Comparison of ENCODE assay signal across 25 cellular contexts in the genomic region with DNA sequence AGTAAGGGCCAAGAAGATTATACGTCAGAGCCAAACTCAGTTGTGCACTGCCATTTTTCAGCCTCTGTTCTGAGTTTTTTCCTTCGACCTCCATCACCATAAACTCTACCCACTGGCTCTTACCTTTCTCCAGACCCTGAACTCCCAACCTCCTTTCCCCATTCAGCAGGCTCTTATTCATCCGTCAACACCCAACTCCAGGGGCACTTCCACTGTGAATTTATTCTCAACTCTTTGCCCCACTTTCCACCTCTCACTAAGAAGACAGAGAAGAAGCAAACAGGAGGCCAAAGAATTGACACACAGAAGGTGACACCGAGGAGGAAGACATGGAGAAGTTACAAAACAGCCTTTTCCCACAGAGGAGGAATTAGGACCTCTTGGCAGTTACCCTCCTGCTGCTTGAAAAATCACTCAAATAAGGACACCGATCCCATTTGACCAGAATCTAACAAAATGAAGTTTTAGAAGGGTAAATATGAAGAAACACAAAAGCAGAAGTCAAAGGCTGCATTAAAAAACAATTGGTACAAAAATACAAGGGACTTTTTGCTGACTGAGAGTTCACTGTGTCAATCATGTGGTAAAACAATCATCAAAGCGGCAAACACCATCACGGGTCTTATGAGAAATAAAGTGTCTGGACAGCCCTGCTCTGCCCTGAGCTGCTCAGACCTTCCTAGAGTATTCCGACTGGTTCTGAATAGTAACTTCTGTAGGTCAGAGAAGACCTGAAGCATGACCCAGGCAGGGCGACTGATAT.
DNase-seq lines count a peak whose midpoint lies in the region; ATAC-seq, FAIRE-seq and TF ChIP-seq lines count a peak whose summit lies in the region.
"Had no signal": no experiment of that assay in that cellular context is flagged by ENCODE, and none has a peak within 500 bp of the region (broad histone marks: within the 10 kb centered on the region; RNA-seq: fewer than 3 reads in every experiment).

No MANE protein-coding gene starts in this region.

- H3K27ac ChIP-seq in H1 (ENCODE audit: low read depth, low read length), result no peak overlapping the region
- peak overlapping the region; percentile 84 for H3K27ac ChIP-seq in substantia nigra (ENCODE audit: low read depth, low read length, poor library complexity, severe bottlenecking)
- H3K27ac ChIP-seq: body of pancreas, coronary artery, spleen, upper lobe of left lung had no signal

- TF ChIP-seq EP300 in H1 (IDR thresholded peaks at IDR 0.05; ENCODE audit: borderline replicate concordance in 1 of 2, low read depth in 2 of 2, low read length in 2 of 2), result no peak

- no peak overlapping the region for H3K18ac ChIP-seq in H1 (ENCODE audit: extremely low read depth, low read length)

- no peak overlapping the region for H3K9ac ChIP-seq in H1 (replicated peaks in 1 of 4; ENCODE audit: extremely low read depth in 1 of 4, low read depth in 3 of 4, low read length in 3 of 4)

- H2AK5ac ChIP-seq in H1 (ENCODE audit: low read depth, low read length), result no peak overlapping the region

- no peak overlapping the region for H2AFZ ChIP-seq in H1 (ENCODE audit: low read length)

- H3K4ac ChIP-seq in H1 (replicated peaks; ENCODE audit: insufficient read length, low read depth, low read length), result no peak overlapping the region

- no peak overlapping the region for H3K4me3 ChIP-seq in H1 (ENCODE audit: extremely low read depth in 1 of 4, insufficient read depth in 2 of 4, low read depth in 3 of 4, low read length in 4 of 4)
- H3K4me3 ChIP-seq: body of pancreas, coronary artery, spleen, upper lobe of left lung had no signal

- peak overlapping the region; percentile 34; the same call in 1 of the 2 replicates for H2BK15ac ChIP-seq in H1 (ENCODE audit: low read length)

- peaks cover 1% of the 10 kb centered on the region for H3K27me3 Mint-ChIP-seq in endothelial cell (ENCODE audit: unreplicated experiment)
- H3K27me3 Mint-ChIP-seq: activated CD4-positive, alpha-beta T cell treated with anti-CD3 and anti-CD28 coated beads, Interleukin-2, amount 10 ng/mL, durations not matched to agents 24 days and 14 days; activated naive CD8-positive, alpha-beta T cell treated with anti-CD3 and anti-CD28 coated beads for 36 hours; activated T-helper 17 cell treated with anti-CD3 and anti-CD28 coated beads, Interleukin-2, amount 50 U/mL, for 72 hours had no signal

- H3K56ac ChIP-seq in H1 (replicated peaks; ENCODE audit: insufficient read length, low read depth, low read length), result no peak overlapping the region

- no peaks in the 10 kb centered on the region for H4K20me1 ChIP-seq in H1 (replicated peaks in 1 of 2; ENCODE audit: control insufficient read depth in 1 of 2, insufficient read depth in 2 of 2, low read length in 2 of 2)

- no peak overlapping the region for H3K4me3 Mint-ChIP-seq in endothelial cell (ENCODE audit: unreplicated experiment)
- H3K4me3 Mint-ChIP-seq: activated CD4-positive, alpha-beta T cell treated with anti-CD3 and anti-CD28 coated beads, Interleukin-2, amount 10 ng/mL, durations not matched to agents 24 days and 14 days; activated naive CD8-positive, alpha-beta T cell treated with anti-CD3 and anti-CD28 coated beads for 36 hours; activated T-helper 17 cell treated with anti-CD3 and anti-CD28 coated beads, Interleukin-2, amount 50 U/mL, for 72 hours; immature natural killer cell had no signal

- H3K23me2 ChIP-seq in H1 (ENCODE audit: low read depth, low read length), result no peaks in the 10 kb centered on the region

- FAIRE-seq in H1 (lab: Jason Lieb, UNC), result no peak

- no peak overlapping the region for H2BK5ac ChIP-seq in H1 (ENCODE audit: low read depth, low read length)

- no peak overlapping the region for H2BK20ac ChIP-seq in H1 (ENCODE audit: low read length)

- no peak overlapping the region for H3K27ac Mint-ChIP-seq in endothelial cell (ENCODE audit: unreplicated experiment)
- H3K27ac Mint-ChIP-seq: activated CD4-positive, alpha-beta T cell treated with anti-CD3 and anti-CD28 coated beads, Interleukin-2, amount 10 ng/mL, durations not matched to agents 24 days and 14 days; activated naive CD8-positive, alpha-beta T cell treated with anti-CD3 and anti-CD28 coated beads for 36 hours; activated T-helper 17 cell treated with anti-CD3 and anti-CD28 coated beads, Interleukin-2, amount 50 U/mL, for 72 hours; immature natural killer cell had no signal

- no peaks in the 10 kb centered on the region for H3K79me2 ChIP-seq in H1 (ENCODE audit: control insufficient read depth in 1 of 2, insufficient read depth in 2 of 2, low read length in 2 of 2)

- no peaks in the 10 kb centered on the region for H3K79me1 ChIP-seq in H1 (ENCODE audit: low read depth, low read length)

- H2BK12ac ChIP-seq in H1 (ENCODE audit: low read depth, low read length), result peak overlapping the region; percentile 71; the same call in 1 of the 2 replicates

- H3K9me3 ChIP-seq in H1 (ENCODE audit: insufficient read depth in 2 of 2, low read depth in 1 of 2, low read length in 1 of 2), result no peaks in the 10 kb centered on the region; a peak in 1 of 4 replicates
- H3K9me3 ChIP-seq: body of pancreas, spleen, upper lobe of left lung had no signal

- no peak overlapping the region for H4K5ac ChIP-seq in H1 (ENCODE audit: insufficient read length, low read depth, low read length)

- H4K8ac ChIP-seq in H1 (ENCODE audit: extremely low read depth, insufficient read depth, low read length), result no peak overlapping the region

- H3K36me3 Mint-ChIP-seq in endothelial cell (ENCODE audit: low read depth, unreplicated experiment), result no peaks in the 10 kb centered on the region
- H3K36me3 Mint-ChIP-seq: activated naive CD8-positive, alpha-beta T cell treated with anti-CD3 and anti-CD28 coated beads for 36 hours; immature natural killer cell had no signal

- DNase-seq in H1 (ENCODE audit: low read depth in 1 of 2, low spot score in 2 of 2) (no peak), substantia nigra (lab: John Stamatoyannopoulos, UW) (peak in 2 of 49 donors; percentile 24 to 29), endothelial cell (ENCODE audit: low spot score) (no peak), A172 (ENCODE audit: low spot score) (no peak), amniotic stem cell (lab: John Stamatoyannopoulos, UW) (no peak)
- DNase-seq: activated CD4-positive, alpha-beta T cell treated with anti-CD3 and anti-CD28 coated beads, Interleukin-2, amount 10 ng/mL, durations not matched to agents 24 days and 14 days; activated naive CD8-positive, alpha-beta T cell treated with anti-CD3 and anti-CD28 coated beads for 36 hours; body of pancreas; DND-41; immature natural killer cell; Kasumi-1; NCI-H1048; NCI-H187 treated with DMSO at 0.1 percent for 48 hours; NCI-H226; NCI-H82; PC-3; SHP77; spleen; stimulated activated CD4-positive, alpha-beta T cell treated with anti-CD3 and anti-CD28 coated beads, Interleukin-4, amount 100 ng/mL, for 4 hours; T-helper 1 cell had no signal

- ATAC-seq in GM18858 (IDR thresholded peaks at IDR 0.05; ENCODE audit: unreplicated experiment) (peak; percentile 66), HG02870 (IDR thresholded peaks at IDR 0.05; ENCODE audit: unreplicated experiment) (peak; percentile 63)
- ATAC-seq: activated T-helper 17 cell treated with anti-CD3 and anti-CD28 coated beads, Interleukin-2, amount 50 U/mL, for 72 hours; body of pancreas; PC-3 had no signal

- no peak overlapping the region for H3K23ac ChIP-seq in H1 (ENCODE audit: insufficient read length)

- WGBS in H1 (ENCODE audit: extremely low coverage in 1 of 2, insufficient coverage in 1 of 2, insufficient read length in 1 of 2, insufficient replicate concordance in 2 of 2, low coverage in 1 of 2, low lambda C conversion rate in 2 of 2, missing lambda C conversion rate in 1 of 2), 2 experiments, result 87% methylated on average over 9 of the region's 9 CpGs; no CpG with 5 or more reads in 1 of the 2 experiments

- no peaks in the 10 kb centered on the region for H3K9me3 Mint-ChIP-seq in endothelial cell (ENCODE audit: unreplicated experiment)
- H3K9me3 Mint-ChIP-seq: activated CD4-positive, alpha-beta T cell treated with anti-CD3 and anti-CD28 coated beads, Interleukin-2, amount 10 ng/mL, durations not matched to agents 24 days and 14 days; activated naive CD8-positive, alpha-beta T cell treated with anti-CD3 and anti-CD28 coated beads for 36 hours; activated T-helper 17 cell treated with anti-CD3 and anti-CD28 coated beads, Interleukin-2, amount 50 U/mL, for 72 hours; immature natural killer cell had no signal

- peaks cover 4 to 24% (median 20%) of the 10 kb centered on the region in 4 experiments for H3K4me1 ChIP-seq in H1 (replicated peaks in 1 of 4; ENCODE audit: control insufficient read depth in 3 of 4, insufficient read depth in 4 of 4, low read length in 3 of 4)
- H3K4me1 ChIP-seq: body of pancreas, spleen, upper lobe of left lung had no signal

- TF ChIP-seq CTCF in H1 (IDR thresholded peaks at IDR 0.05; ENCODE audit: control extremely low read depth in 1 of 3, insufficient read depth in 1 of 3, low read depth in 1 of 3, low read length in 3 of 3) (no peak), endothelial cell (IDR thresholded peaks at IDR 0.05; ENCODE audit: unreplicated experiment) (no peak)

- H3K36me3 ChIP-seq in H1 (ENCODE audit: control insufficient read depth in 2 of 4, insufficient read depth in 4 of 4, low read length in 3 of 4), result no peaks in the 10 kb centered on the region
- H3K36me3 ChIP-seq: spleen, upper lobe of left lung had no signal

- no peak for TF ChIP-seq POLR2A in H1 (IDR thresholded peaks at IDR 0.05; ENCODE audit: control extremely low read depth in 1 of 2, low read depth in 2 of 2, low read length in 2 of 2)

- no peaks in the 10 kb centered on the region for H3K4me1 Mint-ChIP-seq in endothelial cell (ENCODE audit: unreplicated experiment)
- H3K4me1 Mint-ChIP-seq: activated CD4-positive, alpha-beta T cell treated with anti-CD3 and anti-CD28 coated beads, Interleukin-2, amount 10 ng/mL, durations not matched to agents 24 days and 14 days; activated naive CD8-positive, alpha-beta T cell treated with anti-CD3 and anti-CD28 coated beads for 36 hours; activated T-helper 17 cell treated with anti-CD3 and anti-CD28 coated beads, Interleukin-2, amount 50 U/mL, for 72 hours; immature natural killer cell had no signal

- H3K4me2 ChIP-seq in H1 (ENCODE audit: insufficient read depth in 1 of 2, low read depth in 2 of 2, low read length in 2 of 2), result no peak overlapping the region

- no peak overlapping the region for H4K91ac ChIP-seq in H1 (replicated peaks; ENCODE audit: insufficient read length, low read length)

- CTCF ChIA-PET in H1 (lab: Charles Lee; ENCODE audit: partially characterized antibody), result interaction anchor here (0.8 to 7.3 kb wide), 7 partner anchors 10 to 202 kb away, joined by 3 to 39 read pairs (median 3); no protein-coding TSS in a partner anchor

- TF ChIP-seq RAD21 in H1 (IDR thresholded peaks at IDR 0.05 in 1 of 2, conservative IDR thresholded peaks at IDR 0.05 in 1 of 2; ENCODE audit: low read depth in 2 of 2, low read length in 2 of 2), result no peak

- POLR2A ChIA-PET in H1 (lab: Charles Lee; ENCODE audit: partially characterized antibody), result no interaction called here

- H3K14ac ChIP-seq in H1 (ENCODE audit: insufficient read length), result no peak overlapping the region

- H3K27me3 ChIP-seq in H1 (replicated peaks in 1 of 4; ENCODE audit: control insufficient read depth in 3 of 4, extremely low read depth in 1 of 4, insufficient read depth in 3 of 4, low read length in 3 of 4), result no peaks in the 10 kb centered on the region
- H3K27me3 ChIP-seq: body of pancreas, spleen, upper lobe of left lung had no signal

- no peak overlapping the region for H2BK120ac ChIP-seq in H1 (replicated peaks; ENCODE audit: low read depth, low read length)
